ENCODE assay signal across 13 cellular contexts in genomic region chr1:6134741-6135510, GRCh38. TPM values are rescaled to one million over a fixed set of nuclear protein-coding genes. Genes with fewer than 3 reads are reported as not detected.
DNase-seq lines count a peak whose midpoint lies in the region; ATAC-seq, FAIRE-seq and TF ChIP-seq lines count a peak whose summit lies in the region.
"Had no signal": no experiment of that assay in that cellular context is flagged by ENCODE, and none has a peak within 500 bp of the region (broad histone marks: within the 10 kb centered on the region; RNA-seq: fewer than 3 reads in every experiment).

No MANE protein-coding gene starts in this region.

- BruUV-seq in K562 (replicated peaks; lab: Mats Ljungman, UMichigan) = no TSS peak

- H3K9me3 Mint-ChIP-seq in natural killer cell treated with Interleukin-12 subunit alpha and Interleukin-12 subunit beta and Interleukin-15 and Interleukin-18, amount 100 ng/mL, for 72 hours = no peaks in the 10 kb centered on the region
- H3K9me3 Mint-ChIP-seq in natural killer cell = no peaks in the 10 kb centered on the region

- no peak for TF ChIP-seq RAD21 in K562 (CRISPR knock-in tag; conservative IDR thresholded peaks at IDR 0.05 in 1 of 2, IDR thresholded peaks at IDR 0.05 in 1 of 2)

- no peak for FAIRE-seq in K562 (lab: Jason Lieb, UNC)
- FAIRE-seq: GM19239 had no signal

- TF ChIP-seq POLR2A in K562 (conservative IDR thresholded peaks at IDR 0.05) = no peak

- H3K36me3 Mint-ChIP-seq in natural killer cell treated with Interleukin-12 subunit alpha and Interleukin-12 subunit beta and Interleukin-15 and Interleukin-18, amount 100 ng/mL, for 72 hours = no peaks in the 10 kb centered on the region
- H3K36me3 Mint-ChIP-seq in natural killer cell = no peaks in the 10 kb centered on the region
- H3K36me3 Mint-ChIP-seq: CD8-positive, alpha-beta memory T cell had no signal

- ATAC-seq in natural killer cell treated with Interleukin-12 subunit alpha and Interleukin-12 subunit beta and Interleukin-15 and Interleukin-18, amount 100 ng/mL, for 72 hours = no peak
- no peak for ATAC-seq in natural killer cell
- no peak for ATAC-seq in K562
- ATAC-seq in lower lobe of right lung = no peak
- no peak for ATAC-seq in GM21723 (IDR thresholded peaks at IDR 0.05; ENCODE audit: unreplicated experiment)

- H4K20me1 ChIP-seq in K562 (replicated peaks; ENCODE audit: control insufficient read depth, insufficient read depth, low read length) = peaks cover 17% of the 10 kb centered on the region

- no peak for TF ChIP-seq CTCF in natural killer cell (IDR thresholded peaks at IDR 0.05)
- TF ChIP-seq CTCF in K562 (IDR thresholded peaks at IDR 0.05 in 2 of 3, conservative IDR thresholded peaks at IDR 0.05 in 1 of 3; ENCODE audit: insufficient read depth in 2 of 3, low read depth in 1 of 3, low read length in 3 of 3) = no peak
- no peak for TF ChIP-seq CTCF in lower lobe of right lung (IDR thresholded peaks at IDR 0.05)

- CTCF ChIA-PET in K562 (lab: Yijun Ruan, JAX; ENCODE audit: low intra/inter-chr PET ratio) = no interaction called here

- no peak overlapping the region for H3K4me3 Mint-ChIP-seq in natural killer cell treated with Interleukin-12 subunit alpha and Interleukin-12 subunit beta and Interleukin-15 and Interleukin-18, amount 100 ng/mL, for 72 hours
- no peak overlapping the region for H3K4me3 Mint-ChIP-seq in natural killer cell
- H3K4me3 Mint-ChIP-seq: CD8-positive, alpha-beta memory T cell had no signal

- H3K36me3 ChIP-seq in K562 (ENCODE audit: control insufficient read depth, insufficient read depth, low read length) = no peaks in the 10 kb centered on the region
- no peaks in the 10 kb centered on the region for H3K36me3 ChIP-seq in lower lobe of right lung

- H3K4me1 ChIP-seq in K562 (replicated peaks in 1 of 2; ENCODE audit: control insufficient read depth in 2 of 2, insufficient read depth in 2 of 2, low read length in 2 of 2) (peaks cover 0 to 10% of the 10 kb centered on the region in 2 experiments; a peak in 2 of 5 replicates), lower lobe of right lung (no peaks in the 10 kb centered on the region)

- in situ Hi-C loops in K562 (cut with MboI) = no loop called here

- H3K9me1 ChIP-seq in K562 (ENCODE audit: control insufficient read depth, insufficient read depth, low read length) = no peaks in the 10 kb centered on the region

- H3K9me3 ChIP-seq in K562 (replicated peaks; ENCODE audit: control insufficient read depth, insufficient read depth, low read depth, low read length) (peaks cover 7% of the 10 kb centered on the region; the same call in 1 of the 2 replicates), lower lobe of right lung (no peaks in the 10 kb centered on the region)

- intact Hi-C loops in natural killer cell (cut with micrococcal nuclease) = no loop called here
- intact Hi-C loops in K562 (cut with micrococcal nuclease) = no loop called here
- intact Hi-C loops in lower lobe of right lung (cut with DNase I) = no loop called here

- peak; percentile 49 for DNase-seq in natural killer cell treated with Interleukin-12 subunit alpha and Interleukin-12 subunit beta and Interleukin-15 and Interleukin-18, amount 100 ng/mL, for 72 hours (ENCODE audit: low spot score)
- DNase-seq in natural killer cell = no peak
- no peak for DNase-seq in K562 (ENCODE audit: extremely low read depth in 1 of 4, low spot score in 3 of 4)
- DNase-seq in lower lobe of right lung = peak; percentile 32
- no peak for DNase-seq in NK-92 (lab: John Stamatoyannopoulos, UW; ENCODE audit: unreplicated experiment)
- no peak for DNase-seq in NCI-H524 treated with DMSO at 0.1 percent for 48 hours (lab: John Stamatoyannopoulos, UW)
- DNase-seq: DMS53, GF-D8, GM23248, H7 had no signal

- no peak for TF ChIP-seq EP300 in K562 (IDR thresholded peaks at IDR 0.05; ENCODE audit: low read length)

- WGBS in K562 (ENCODE audit: insufficient coverage, low coverage, missing lambda C conversion rate) = 0% methylated on average over 22 of the region's 22 CpGs

- H3K79me2 ChIP-seq in K562 (ENCODE audit: control insufficient read depth, insufficient read depth, low read length) = no peaks in the 10 kb centered on the region

- no peak overlapping the region for H3K4me3 ChIP-seq in K562
- H3K4me3 ChIP-seq in lower lobe of right lung = no peak overlapping the region
- H3K4me3 ChIP-seq: GM23248 had no signal

- H3K4me1 Mint-ChIP-seq in natural killer cell treated with Interleukin-12 subunit alpha and Interleukin-12 subunit beta and Interleukin-15 and Interleukin-18, amount 100 ng/mL, for 72 hours (ENCODE audit: low read depth in 2 of 2) = no peaks in the 10 kb centered on the region
- H3K4me1 Mint-ChIP-seq in natural killer cell = no peaks in the 10 kb centered on the region
- H3K4me1 Mint-ChIP-seq: CD8-positive, alpha-beta memory T cell had no signal

- H3K27ac Mint-ChIP-seq in natural killer cell treated with Interleukin-12 subunit alpha and Interleukin-12 subunit beta and Interleukin-15 and Interleukin-18, amount 100 ng/mL, for 72 hours = no peak overlapping the region
- H3K27ac Mint-ChIP-seq in natural killer cell = no peak overlapping the region

- no peak overlapping the region; a peak in 1 of 4 replicates for H3K9ac ChIP-seq in K562 (ENCODE audit: insufficient read depth in 1 of 2, low read depth in 2 of 2, low read length in 2 of 2)
- H3K9ac ChIP-seq: GM23248 had no signal

- H3K27ac ChIP-seq in K562 (ENCODE audit: extremely low read depth, low read depth, low read length) = no peak overlapping the region
- no peak overlapping the region for H3K27ac ChIP-seq in lower lobe of right lung
- H3K27ac ChIP-seq: GM23248 had no signal

- H3K27me3 ChIP-seq in K562 (ENCODE audit: control insufficient read depth in 2 of 2, insufficient read depth in 2 of 2, low read length in 2 of 2) = peaks cover 59 to 92% of the 10 kb centered on the region in 2 experiments
- peaks cover 13% of the 10 kb centered on the region for H3K27me3 ChIP-seq in lower lobe of right lung (ENCODE audit: low read depth)

- H3K4me2 ChIP-seq in K562 (ENCODE audit: insufficient read depth, low read length) = no peak overlapping the region

- H3K27me3 Mint-ChIP-seq in natural killer cell treated with Interleukin-12 subunit alpha and Interleukin-12 subunit beta and Interleukin-15 and Interleukin-18, amount 100 ng/mL, for 72 hours = peaks cover 0 to 5% of the 10 kb centered on the region in 2 donors
- no peaks in the 10 kb centered on the region for H3K27me3 Mint-ChIP-seq in natural killer cell (ENCODE audit: low read depth in 2 of 2)

- H2AFZ ChIP-seq in K562 (ENCODE audit: low read depth, low read length) = no peak overlapping the region
- H2AFZ ChIP-seq: GM23248 had no signal

- POLR2A ChIA-PET in K562 (lab: Yijun Ruan, JAX) = interaction anchor here (0.7 kb wide), 2 partner anchors 10 to 13 kb away, joined by 3 read pairs; no protein-coding TSS in a partner anchor

TF ChIP-seq in K562, 482 proteins besides CTCF, POLR2A, EP300 and RAD21 (continues in another document):
- no peak for TF ChIP-seq NR2C1 (IDR thresholded peaks at IDR 0.05)
- no peak for TF ChIP-seq NR2C1 (tag; IDR thresholded peaks at IDR 0.05)
- TF ChIP-seq KLF16 (IDR thresholded peaks at IDR 0.05) = no peak
- TF ChIP-seq, protein P1, sequence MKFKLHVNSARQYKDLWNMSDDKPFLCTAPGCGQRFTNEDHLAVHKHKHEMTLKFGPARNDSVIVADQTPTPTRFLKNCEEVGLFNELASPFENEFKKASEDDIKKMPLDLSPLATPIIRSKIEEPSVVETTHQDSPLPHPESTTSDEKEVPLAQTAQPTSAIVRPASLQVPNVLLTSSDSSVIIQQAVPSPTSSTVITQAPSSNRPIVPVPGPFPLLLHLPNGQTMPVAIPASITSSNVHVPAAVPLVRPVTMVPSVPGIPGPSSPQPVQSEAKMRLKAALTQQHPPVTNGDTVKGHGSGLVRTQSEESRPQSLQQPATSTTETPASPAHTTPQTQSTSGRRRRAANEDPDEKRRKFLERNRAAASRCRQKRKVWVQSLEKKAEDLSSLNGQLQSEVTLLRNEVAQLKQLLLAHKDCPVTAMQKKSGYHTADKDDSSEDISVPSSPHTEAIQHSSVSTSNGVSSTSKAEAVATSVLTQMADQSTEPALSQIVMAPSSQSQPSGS (CRISPR knock-in tag; IDR thresholded peaks at IDR 0.05) = no peak
- no peak for TF ChIP-seq ARHGAP35 (IDR thresholded peaks at IDR 0.05; ENCODE audit: partially characterized antibody)
- TF ChIP-seq ZNF277 (CRISPR knock-in tag; IDR thresholded peaks at IDR 0.05; ENCODE audit: borderline replicate concordance) = no peak
- peak; percentile 90 for TF ChIP-seq ZFP36 (IDR thresholded peaks at IDR 0.05; ENCODE audit: low read depth, low read length, partially characterized antibody)

RNA-seq across cellular contexts. Expression of gene CHD5, which starts 45.2 kb away (rescaled TPM):
- under 1 TPM; 0.31 to 0.78 TPM for total RNA-seq in natural killer cell treated with Interleukin-12 subunit alpha and Interleukin-12 subunit beta and Interleukin-15 and Interleukin-18, amount 100 ng/mL, for 72 hours
- total RNA-seq in natural killer cell = 1 to 10 TPM in 1 of 3 donors, under 1 TPM in 2; 0.34 to 1.2 (median 0.73) TPM
- 0.56 and 1.7 TPM in 2 replicates for total RNA-seq in K562 (2011; cell fraction: chromatin; rRNA removed; ENCODE audit: low replicate concordance)
- total RNA-seq in K562 (2011; cell fraction: nucleolus; rRNA removed) = 0.53 and 0.67 TPM in 2 replicates
- 0.23 and 0.37 TPM in 2 replicates for total RNA-seq in K562 (2011; cell fraction: nucleoplasm; rRNA removed)
- total RNA-seq in K562 (2014; rRNA removed) = 0.18 and 0.49 TPM in 2 replicates
- 0.04 and 0.06 TPM in 2 replicates for total RNA-seq in K562 (2014; rRNA removed; fragmentation: Illumina TruSeq; extraction: Trizol)
- total RNA-seq in K562 (2015; rRNA removed; fragmentation: Illumina TruSeq; extraction: Trizol) = 0.04 and 0.07 TPM in 2 replicates
- 0.09 and 0.16 TPM in 2 replicates for total RNA-seq in K562 (2021)
- polyA plus RNA-seq in K562 (2011; rRNA removed) = 0.11 and 0.16 TPM in 2 replicates
- polyA plus RNA-seq in K562 (2011; cell fraction: cytosol; rRNA removed) = 0.07 and 0.16 TPM in 2 replicates
- 0.75 and 1.2 TPM in 2 replicates for polyA plus RNA-seq in K562 (2011; cell fraction: nucleus; rRNA removed)
- 0.09 and 0.18 TPM in 2 replicates for polyA plus RNA-seq in K562 (2012)
- polyA plus RNA-seq in K562 (2014; fragmentation: Illumina TruSeq; extraction: Trizol) = 0.03 and 0.39 TPM in 2 replicates
- polyA plus RNA-seq in K562 (2014; fragmentation: Nextera tagmentation; extraction: Ambion mirVana) = not detected
- polyA plus RNA-seq in K562 (2014; rRNA removed) = 0.51 and 0.52 TPM in 2 replicates
- 0.11 and 0.15 TPM in 2 replicates for polyA minus RNA-seq in K562 (2011; rRNA and poly(A)+ RNA removed)
- not detected in 2 replicates for polyA minus RNA-seq in K562 (2011; cell fraction: cytosol; rRNA and poly(A)+ RNA removed)
- 0.67 TPM in 2 replicates for polyA minus RNA-seq in K562 (2011; cell fraction: nucleus; rRNA and poly(A)+ RNA removed)
- 0.56 TPM for total RNA-seq in lower lobe of right lung
- polyA plus RNA-seq: CD8-positive, alpha-beta memory T cell had no signal

Comparison
In these comparisons a context has a peak if more than half of its experiments do, and no peak if none do; other contexts are left out.
1. DNase-seq: peak in natural killer cell treated with Interleukin-12 subunit alpha and Interleukin-12 subunit beta and Interleukin-15 and Interleukin-18, amount 100 ng/mL, for 72 hours (single experiment) and lower lobe of right lung (single experiment); none in natural killer cell (single experiment), K562 (0 of 4), NK-92 (single experiment) and NCI-H524 treated with DMSO at 0.1 percent for 48 hours (single experiment).